In genomic region chr15:68492855-68493254, GRCh38 we compare ENCODE assay signal across 13 cellular contexts.
DNase-seq lines count a peak whose midpoint lies in the region; ATAC-seq and TF ChIP-seq lines count a peak whose summit lies in the region.
"Had no signal": no experiment of that assay in that cellular context is flagged by ENCODE, and none has a peak within 500 bp of the region (broad histone marks: within the 10 kb centered on the region; RNA-seq: fewer than 3 reads in every experiment).

No MANE protein-coding gene starts in this region.

- TF ChIP-seq CTCF in heart right ventricle (IDR thresholded peaks at IDR 0.05) (no peak), thyroid gland (IDR thresholded peaks at IDR 0.05) (no peak), GM10248 (IDR thresholded peaks at IDR 0.05; ENCODE audit: control extremely low read depth, extremely low read depth, low read depth, missing control alignments) (no peak)

- H3K4me1 ChIP-seq in GM23248 (ENCODE audit: insufficient read depth) (peaks cover 34% of the 10 kb centered on the region), heart right ventricle (peaks cover 0 to 22% (median 10%) of the 10 kb centered on the region in 9 donors), thyroid gland (peaks cover 0 to 9% of the 10 kb centered on the region in 2 donors)

- WGBS in GM23248 (ENCODE audit: low coverage in 1 of 2, low lambda C conversion rate in 2 of 2, missing lambda C conversion rate in 2 of 2), 2 experiments: 23 to 31% methylated on average over 4 of the region's 4 CpGs
- WGBS in heart right ventricle, 2 donors: 30 to 47% methylated on average over 4 of the region's 4 CpGs
- 6 to 24% methylated on average over 4 of the region's 4 CpGs for WGBS in thyroid gland, 2 donors

- no peaks in the 10 kb centered on the region for H3K27me3 ChIP-seq in GM23248 (replicated peaks; ENCODE audit: insufficient read depth)
- H3K27me3 ChIP-seq in heart right ventricle: peaks cover 0 to 7% (median 0%) of the 10 kb centered on the region in 7 donors
- no peaks in the 10 kb centered on the region for H3K27me3 ChIP-seq in thyroid gland

- H3K9me3 ChIP-seq in GM23248 (ENCODE audit: low read depth) (no peaks in the 10 kb centered on the region), heart right ventricle (no peaks in the 10 kb centered on the region), thyroid gland (no peaks in the 10 kb centered on the region)

- H3K36me3 ChIP-seq in GM23248 (ENCODE audit: low read depth) (no peaks in the 10 kb centered on the region), heart right ventricle (no peaks in the 10 kb centered on the region), thyroid gland (no peaks in the 10 kb centered on the region)

- peak; percentile 87 for DNase-seq in GM23248
- peak; percentile 55 for DNase-seq in astrocyte of the hippocampus (ENCODE audit: low read depth, low spot score)
- DNase-seq in heart right ventricle: no peak
- peak; percentile 4 to 7 for DNase-seq in thyroid gland
- no peak for DNase-seq in DMS79 treated with DMSO at 0.1 percent for 48 hours (lab: John Stamatoyannopoulos, UW)
- DNase-seq in NCI-H446 treated with DMSO at 0.1 percent for 48 hours (lab: John Stamatoyannopoulos, UW): no peak
- DNase-seq in GM10248 (ENCODE audit: extremely low spot score): no peak
- DNase-seq: activated naive CD4-positive, alpha-beta T cell treated with anti-CD3 and anti-CD28 coated beads, Interleukin-2, amount 10 ng/mL, durations not matched to agents 7 days and 5 days; GDM1; MM.1S had no signal

- in situ Hi-C loops in GM23248 (cut with MboI): no loop called here

- H3K4me2 ChIP-seq in GM23248 (ENCODE audit: unreplicated experiment): peak overlapping the region; percentile 31

- H3K79me2 ChIP-seq in GM23248 (ENCODE audit: insufficient read depth): no peaks in the 10 kb centered on the region

- CTCF ChIA-PET in GM10248 (lab: Yijun Ruan, JAX): no interaction called here

- TF ChIP-seq POLR2A in thyroid gland (IDR thresholded peaks at IDR 0.05): no peak

- POLR2A ChIA-PET in GM10248 (lab: Yijun Ruan, JAX): no interaction called here

- H4K20me1 ChIP-seq in GM23248 (ENCODE audit: insufficient read depth): no peaks in the 10 kb centered on the region

- H3K4me3 ChIP-seq in GM23248 (no peak overlapping the region), heart right ventricle (no peak overlapping the region), thyroid gland (replicated peaks in 1 of 3) (no peak overlapping the region)

- ATAC-seq in heart right ventricle: peak; percentile 49 to 91 (median 73)
- no peak for ATAC-seq in HG02885 (IDR thresholded peaks at IDR 0.05; ENCODE audit: poor library complexity, unreplicated experiment)
- ATAC-seq: WTC11 had no signal

- intact Hi-C loops in heart right ventricle (cut with DNase I): loop anchor here in 1 of 10 donors (10.0 kb wide), 1 partner anchor 48 kb away; no protein-coding TSS in a partner anchor
- intact Hi-C loops in thyroid gland (cut with DNase I): no loop called here

- H3F3A ChIP-seq in GM23248 (ENCODE audit: insufficient read depth): peaks cover 33% of the 10 kb centered on the region

- H2AFZ ChIP-seq in GM23248: no peak overlapping the region

- no peaks in the 10 kb centered on the region for H3K9me2 ChIP-seq in GM23248 (ENCODE audit: insufficient read depth)

- H3K27ac ChIP-seq in GM23248 (peak overlapping the region; percentile 19; the same call in 1 of the 2 replicates), heart right ventricle (no peak overlapping the region), thyroid gland (no peak overlapping the region)
- H3K27ac ChIP-seq: C4-2B had no signal

- no peak overlapping the region for H3K9ac ChIP-seq in GM23248

Comparison
In these comparisons a context has a peak if more than half of its experiments do, and no peak if none do; other contexts are left out.
1. DNase-seq: peak in GM23248 (single experiment), astrocyte of the hippocampus (single experiment) and thyroid gland (2 of 2); none in heart right ventricle (0 of 2), DMS79 treated with DMSO at 0.1 percent for 48 hours (single experiment), NCI-H446 treated with DMSO at 0.1 percent for 48 hours (single experiment) and GM10248 (single experiment).